In the genomic region with DNA sequence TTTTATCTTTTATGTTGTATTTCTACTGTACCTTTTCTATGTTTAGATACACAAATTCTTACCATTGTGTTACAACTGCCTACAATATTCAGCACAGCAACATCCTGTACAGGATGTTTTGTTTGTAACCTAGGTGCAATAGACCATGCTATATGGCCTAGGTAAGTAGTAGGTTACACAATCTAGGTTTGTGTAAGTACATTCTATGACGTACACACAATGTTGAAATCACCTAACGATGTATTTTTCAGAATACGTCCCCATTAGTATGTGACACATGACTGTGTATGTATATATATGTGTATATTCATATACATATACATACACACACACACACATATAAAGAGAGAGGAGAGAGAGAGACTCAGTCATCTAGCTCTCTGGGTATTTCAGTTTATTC, we compare ENCODE assay signal across 20 cellular contexts.
DNase-seq lines count a peak whose midpoint lies in the region; ATAC-seq, FAIRE-seq and TF ChIP-seq lines count a peak whose summit lies in the region.
"Had no signal": no experiment of that assay in that cellular context is flagged by ENCODE, and none has a peak within 500 bp of the region (broad histone marks: within the 10 kb centered on the region; RNA-seq: fewer than 3 reads in every experiment).

No MANE protein-coding gene starts in this region.

- FAIRE-seq in HepG2 (lab: Jason Lieb, UNC) = no peak
- FAIRE-seq: A204.1, G401.6 had no signal

- CTCF ChIA-PET in HepG2 (lab: Yijun Ruan, JAX; ENCODE audit: low intra/inter-chr PET ratio, low total read pairs) = interaction anchor here (2.1 kb wide), 1 partner anchor 843 kb away, joined by 17 read pairs; no protein-coding TSS in a partner anchor

- H3K4me3 ChIP-seq in HepG2 (replicated peaks in 1 of 3; ENCODE audit: insufficient read depth in 1 of 3, low read depth in 2 of 3, low read length in 3 of 3) (no peak overlapping the region), right lobe of liver (no peak overlapping the region), Loucy (ENCODE audit: low read length, poor library complexity, severe bottlenecking) (no peak overlapping the region)
- H3K4me3 ChIP-seq: BLaER1, GM23338 had no signal

- in situ Hi-C loops in HepG2 (cut with HindIII; ENCODE audit: extremely low pct_ligation_motif_present, low pct_unique_long_range_greater_than_20kb) = loop anchor here (5.0 to 25.0 kb wide), 2 partner anchors 841 to 1131 kb away; no protein-coding TSS in a partner anchor

- ATAC-seq in HepG2 = no peak
- no peak for ATAC-seq in right lobe of liver
- ATAC-seq: CD8-positive, alpha-beta T cell had no signal

- no TSS peak for BruUV-seq in HepG2 (replicated peaks; lab: Mats Ljungman, UMichigan)

- POLR2A ChIA-PET in HepG2 (lab: Yijun Ruan, JAX) = no interaction called here

- H4K20me1 ChIP-seq in HepG2 (ENCODE audit: insufficient read depth, low read length) = no peaks in the 10 kb centered on the region
- no peaks in the 10 kb centered on the region for H4K20me1 ChIP-seq in Loucy (ENCODE audit: insufficient read depth, low read length, poor library complexity, severe bottlenecking)
- H4K20me1 ChIP-seq: BLaER1 had no signal

- no peak for TF ChIP-seq POLR2A in HepG2 (IDR thresholded peaks at IDR 0.05; ENCODE audit: insufficient read depth in 1 of 2, low read depth in 2 of 2, low read length in 2 of 2)
- no peak for TF ChIP-seq POLR2A in right lobe of liver (IDR thresholded peaks at IDR 0.05)

- H3F3A ChIP-seq in Loucy (ENCODE audit: low read depth) = no peaks in the 10 kb centered on the region

- WGBS in HepG2 (ENCODE audit: low lambda C conversion rate) = 2% methylated on average over 3 of the region's 3 CpGs
- WGBS in right lobe of liver (ENCODE audit: insufficient coverage, low coverage, low lambda C conversion rate, missing lambda C conversion rate) = 30% methylated on average over 3 of the region's 3 CpGs

- no peak for TF ChIP-seq CTCF in HepG2 (CRISPR knock-in tag; IDR thresholded peaks at IDR 0.05)
- TF ChIP-seq CTCF in right lobe of liver (IDR thresholded peaks at IDR 0.05) = no peak
- TF ChIP-seq CTCF in Loucy (conservative IDR thresholded peaks at IDR 0.05; ENCODE audit: low read length) = no peak

- no peaks in the 10 kb centered on the region for H3K36me3 ChIP-seq in HepG2 (replicated peaks in 1 of 2; ENCODE audit: control insufficient read depth in 1 of 2, insufficient read depth in 2 of 2, low read length in 2 of 2)
- no peaks in the 10 kb centered on the region for H3K36me3 ChIP-seq in right lobe of liver
- no peaks in the 10 kb centered on the region for H3K36me3 ChIP-seq in Loucy (ENCODE audit: insufficient read depth, low read length)
- H3K36me3 ChIP-seq: BLaER1 had no signal

- TF ChIP-seq EP300 in HepG2 (IDR thresholded peaks at IDR 0.05; ENCODE audit: low read depth in 2 of 2, low read length in 2 of 2) (no peak), HepG2 (CRISPR knock-in tag; IDR thresholded peaks at IDR 0.05; ENCODE audit: borderline replicate concordance) (no peak)

- H3K4me1 ChIP-seq in HepG2 (ENCODE audit: insufficient read depth, low read length) (no peaks in the 10 kb centered on the region), right lobe of liver (no peaks in the 10 kb centered on the region), Loucy (ENCODE audit: insufficient read depth, low read length, poor library complexity, severe bottlenecking) (peaks cover 30% of the 10 kb centered on the region)

- H2AFZ ChIP-seq in HepG2 (ENCODE audit: low read length) (no peak overlapping the region), Loucy (ENCODE audit: low read length) (no peak overlapping the region)
- H2AFZ ChIP-seq: GM23338 had no signal

- H3K9me3 ChIP-seq in HepG2 (ENCODE audit: low read length) (no peaks in the 10 kb centered on the region), right lobe of liver (no peaks in the 10 kb centered on the region), Loucy (ENCODE audit: insufficient read depth, low read depth, low read length) (no peaks in the 10 kb centered on the region)
- H3K9me3 ChIP-seq: BLaER1, Caco-2 had no signal

- no peaks in the 10 kb centered on the region for H3K9me2 ChIP-seq in Loucy (replicated peaks; ENCODE audit: low read depth, low read length)

- H3K79me2 ChIP-seq in HepG2 (ENCODE audit: insufficient read depth, low read length) (no peaks in the 10 kb centered on the region), Loucy (ENCODE audit: insufficient read depth, low read length) (no peaks in the 10 kb centered on the region)

- H3K4me2 ChIP-seq in HepG2 (ENCODE audit: low read depth, low read length) (no peak overlapping the region), Loucy (ENCODE audit: low read depth, low read length, poor library complexity, severe bottlenecking) (peak overlapping the region; percentile 30)
- H3K4me2 ChIP-seq: BLaER1, GM23338 had no signal

- H3K9ac ChIP-seq in HepG2 (ENCODE audit: insufficient read depth, low read depth, low read length) = no peak overlapping the region
- H3K9ac ChIP-seq in Loucy (ENCODE audit: low read depth, low read length, poor library complexity, severe bottlenecking) = no peak overlapping the region
- H3K9ac ChIP-seq: BLaER1 had no signal

- peaks cover 0 to 4% of the 10 kb centered on the region in 2 experiments; a peak in 1 of 5 replicates for H3K27me3 ChIP-seq in HepG2 (ENCODE audit: control insufficient read depth in 1 of 2, insufficient read depth in 2 of 2, low read length in 2 of 2)
- H3K27me3 ChIP-seq in right lobe of liver = no peaks in the 10 kb centered on the region
- no peaks in the 10 kb centered on the region for H3K27me3 ChIP-seq in Loucy (ENCODE audit: insufficient read depth, low read length, poor library complexity, severe bottlenecking)
- H3K27me3 ChIP-seq: BLaER1 had no signal

- intact Hi-C loops in HepG2 (cut with micrococcal nuclease; ENCODE audit: unreplicated experiment) (loop anchor here (5.0 kb wide), 1 partner anchor 1141 kb away; no protein-coding TSS in a partner anchor), right lobe of liver (cut with DNase I) (no loop called here)

- H3K27ac ChIP-seq in HepG2 (ENCODE audit: extremely low read length, insufficient read depth, low read length) (no peak overlapping the region), right lobe of liver (no peak overlapping the region)
- H3K27ac ChIP-seq: 22Rv1, BLaER1, C4-2B had no signal

- DNase-seq in NCI-H2029 (lab: John Stamatoyannopoulos, UW) (peak; percentile 16), NCI-H2029 treated with DMSO at 0.1 percent for 48 hours (lab: John Stamatoyannopoulos, UW) (no peak), HepG2 (ENCODE audit: low spot score) (no peak), right lobe of liver (no peak), HK-2 (ENCODE audit: unreplicated experiment) (no peak), amygdala (lab: John Stamatoyannopoulos, UW) (no peak), cerebellum (ENCODE audit: low spot score) (no peak)
- DNase-seq: Caco-2; CD4-positive, CD25-positive, alpha-beta regulatory T cell; CD8-positive, alpha-beta T cell; DMS153; DMS79 treated with DMSO at 0.1 percent for 48 hours; H9 had no signal

- no peak for TF ChIP-seq RAD21 in HepG2 (CRISPR knock-in tag; IDR thresholded peaks at IDR 0.05)

TF ChIP-seq in HepG2, 621 proteins besides CTCF, POLR2A, EP300 and RAD21:
- no peak for TF ChIP-seq ZNF430 (CRISPR knock-in tag; IDR thresholded peaks at IDR 0.05)
- TF ChIP-seq, protein P1, sequence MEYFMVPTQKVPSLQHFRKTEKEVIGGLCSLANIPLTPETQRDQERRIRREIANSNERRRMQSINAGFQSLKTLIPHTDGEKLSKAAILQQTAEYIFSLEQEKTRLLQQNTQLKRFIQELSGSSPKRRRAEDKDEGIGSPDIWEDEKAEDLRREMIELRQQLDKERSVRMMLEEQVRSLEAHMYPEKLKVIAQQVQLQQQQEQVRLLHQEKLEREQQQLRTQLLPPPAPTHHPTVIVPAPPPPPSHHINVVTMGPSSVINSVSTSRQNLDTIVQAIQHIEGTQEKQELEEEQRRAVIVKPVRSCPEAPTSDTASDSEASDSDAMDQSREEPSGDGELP (IDR thresholded peaks at IDR 0.05; ENCODE audit: borderline replicate concordance, low read depth) = no peak
- TF ChIP-seq CREB1 (IDR thresholded peaks at IDR 0.05) = peak; percentile 52; the same call in 1 of the 2 replicates
- no peak for TF ChIP-seq CREB1 (CRISPR knock-in tag; IDR thresholded peaks at IDR 0.05)
- no peak for TF ChIP-seq SRF (IDR thresholded peaks at IDR 0.05; ENCODE audit: low read depth, low read length)
- 0 out of 2 replicates have a peak, but pooled peaks have one; percentile 21 for TF ChIP-seq CEBPB (IDR thresholded peaks at IDR 0.05; ENCODE audit: borderline replicate concordance, low read depth, low read length)
